In the genomic region with DNA sequence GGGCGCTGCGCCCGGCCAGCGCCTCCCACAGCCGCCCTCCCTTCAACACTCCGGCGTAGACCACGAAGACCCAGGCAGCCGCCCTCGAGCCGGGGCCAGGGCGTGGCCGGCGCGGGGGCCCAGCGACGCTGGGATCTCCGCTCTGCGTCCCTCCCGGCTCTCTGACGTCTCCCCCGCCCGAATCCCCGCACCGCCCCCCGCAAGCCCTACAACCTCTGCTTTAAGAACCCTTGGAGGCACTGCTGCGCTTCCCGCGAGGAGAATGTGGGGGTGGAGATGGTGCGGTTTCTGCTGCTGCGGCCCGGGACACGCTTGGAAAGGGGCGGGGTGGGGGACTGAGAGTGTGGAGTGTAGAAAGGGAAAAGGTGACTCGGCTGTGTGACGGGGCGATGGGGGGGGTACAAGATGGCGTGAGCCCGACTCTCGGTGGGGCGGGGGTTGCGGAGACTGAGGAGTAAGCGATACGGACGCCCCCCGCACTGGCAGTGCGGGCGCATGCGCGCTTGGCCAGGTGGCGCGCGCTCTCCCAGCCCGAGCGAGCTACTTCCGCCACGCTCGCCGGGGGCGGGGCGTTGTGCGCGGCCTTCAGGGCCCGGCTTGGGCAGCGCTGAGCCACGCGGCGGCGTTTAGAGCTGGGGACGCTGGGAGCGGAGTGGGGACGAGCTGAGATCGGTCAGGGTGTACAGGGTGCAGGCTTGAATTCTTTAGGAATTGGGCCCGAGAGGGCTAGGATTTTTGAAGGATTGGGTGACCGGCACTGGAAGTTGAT, we compare ENCODE assay signal across 1 cellular context.
TF ChIP-seq lines count a peak whose summit lies in the region.

Gene SUPT3H (minus strand): TSS at position 380 of the 769 bp plus-strand sequence.

TF ChIP-seq in HepG2, 621 proteins besides CTCF, POLR2A, EP300 and RAD21 (continued from another document and continues in another):
- TF ChIP-seq, protein P1, sequence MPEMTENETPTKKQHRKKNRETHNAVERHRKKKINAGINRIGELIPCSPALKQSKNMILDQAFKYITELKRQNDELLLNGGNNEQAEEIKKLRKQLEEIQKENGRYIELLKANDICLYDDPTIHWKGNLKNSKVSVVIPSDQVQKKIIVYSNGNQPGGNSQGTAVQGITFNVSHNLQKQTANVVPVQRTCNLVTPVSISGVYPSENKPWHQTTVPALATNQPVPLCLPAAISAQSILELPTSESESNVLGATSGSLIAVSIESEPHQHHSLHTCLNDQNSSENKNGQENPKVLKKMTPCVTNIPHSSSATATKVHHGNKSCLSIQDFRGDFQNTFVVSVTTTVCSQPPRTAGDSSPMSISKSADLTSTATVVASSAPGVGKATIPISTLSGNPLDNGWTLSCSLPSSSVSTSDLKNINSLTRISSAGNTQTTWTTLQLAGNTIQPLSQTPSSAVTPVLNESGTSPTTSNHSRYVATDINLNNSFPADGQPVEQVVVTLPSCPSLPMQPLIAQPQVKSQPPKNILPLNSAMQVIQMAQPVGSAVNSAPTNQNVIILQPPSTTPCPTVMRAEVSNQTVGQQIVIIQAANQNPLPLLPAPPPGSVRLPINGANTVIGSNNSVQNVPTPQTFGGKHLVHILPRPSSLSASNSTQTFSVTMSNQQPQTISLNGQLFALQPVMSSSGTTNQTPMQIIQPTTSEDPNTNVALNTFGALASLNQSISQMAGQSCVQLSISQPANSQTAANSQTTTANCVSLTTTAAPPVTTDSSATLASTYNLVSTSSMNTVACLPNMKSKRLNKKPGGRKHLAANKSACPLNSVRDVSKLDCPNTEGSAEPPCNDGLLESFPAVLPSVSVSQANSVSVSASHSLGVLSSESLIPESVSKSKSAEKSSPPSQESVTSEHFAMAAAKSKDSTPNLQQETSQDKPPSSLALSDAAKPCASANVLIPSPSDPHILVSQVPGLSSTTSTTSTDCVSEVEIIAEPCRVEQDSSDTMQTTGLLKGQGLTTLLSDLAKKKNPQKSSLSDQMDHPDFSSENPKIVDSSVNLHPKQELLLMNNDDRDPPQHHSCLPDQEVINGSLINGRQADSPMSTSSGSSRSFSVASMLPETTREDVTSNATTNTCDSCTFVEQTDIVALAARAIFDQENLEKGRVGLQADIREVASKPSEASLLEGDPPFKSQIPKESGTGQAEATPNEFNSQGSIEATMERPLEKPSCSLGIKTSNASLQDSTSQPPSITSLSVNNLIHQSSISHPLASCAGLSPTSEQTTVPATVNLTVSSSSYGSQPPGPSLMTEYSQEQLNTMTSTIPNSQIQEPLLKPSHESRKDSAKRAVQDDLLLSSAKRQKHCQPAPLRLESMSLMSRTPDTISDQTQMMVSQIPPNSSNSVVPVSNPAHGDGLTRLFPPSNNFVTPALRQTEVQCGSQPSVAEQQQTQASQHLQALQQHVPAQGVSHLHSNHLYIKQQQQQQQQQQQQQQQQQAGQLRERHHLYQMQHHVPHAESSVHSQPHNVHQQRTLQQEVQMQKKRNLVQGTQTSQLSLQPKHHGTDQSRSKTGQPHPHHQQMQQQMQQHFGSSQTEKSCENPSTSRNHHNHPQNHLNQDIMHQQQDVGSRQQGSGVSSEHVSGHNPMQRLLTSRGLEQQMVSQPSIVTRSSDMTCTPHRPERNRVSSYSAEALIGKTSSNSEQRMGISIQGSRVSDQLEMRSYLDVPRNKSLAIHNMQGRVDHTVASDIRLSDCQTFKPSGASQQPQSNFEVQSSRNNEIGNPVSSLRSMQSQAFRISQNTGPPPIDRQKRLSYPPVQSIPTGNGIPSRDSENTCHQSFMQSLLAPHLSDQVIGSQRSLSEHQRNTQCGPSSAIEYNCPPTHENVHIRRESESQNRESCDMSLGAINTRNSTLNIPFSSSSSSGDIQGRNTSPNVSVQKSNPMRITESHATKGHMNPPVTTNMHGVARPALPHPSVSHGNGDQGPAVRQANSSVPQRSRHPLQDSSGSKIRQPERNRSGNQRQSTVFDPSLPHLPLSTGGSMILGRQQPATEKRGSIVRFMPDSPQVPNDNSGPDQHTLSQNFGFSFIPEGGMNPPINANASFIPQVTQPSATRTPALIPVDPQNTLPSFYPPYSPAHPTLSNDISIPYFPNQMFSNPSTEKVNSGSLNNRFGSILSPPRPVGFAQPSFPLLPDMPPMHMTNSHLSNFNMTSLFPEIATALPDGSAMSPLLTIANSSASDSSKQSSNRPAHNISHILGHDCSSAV (CRISPR knock-in tag; IDR thresholded peaks at IDR 0.05; ENCODE audit: borderline replicate concordance): no peak; the same call in 1 of the 2 replicates
- TF ChIP-seq HOMEZ (CRISPR knock-in tag; IDR thresholded peaks at IDR 0.05; ENCODE audit: low read depth) (peak; percentile 92), ZMYM2 (CRISPR knock-in tag; IDR thresholded peaks at IDR 0.05) (0 out of 2 replicates have a peak, but pooled peaks have one; percentile 23), NAIF1 (CRISPR knock-in tag; IDR thresholded peaks at IDR 0.05; ENCODE audit: borderline replicate concordance) (peak; percentile 97), SAFB2 (CRISPR knock-in tag; IDR thresholded peaks at IDR 0.05; ENCODE audit: borderline replicate concordance, low read depth) (peak; percentile 97; the same call in 1 of the 2 replicates), NR2C2 (CRISPR knock-in tag; IDR thresholded peaks at IDR 0.05; ENCODE audit: borderline replicate concordance) (peak; percentile 65), SNAPC2 (CRISPR knock-in tag; IDR thresholded peaks at IDR 0.05) (peak; percentile 98), ZNF563 (CRISPR knock-in tag; IDR thresholded peaks at IDR 0.05) (peak; percentile 89), NR3C1 (CRISPR knock-in tag; IDR thresholded peaks at IDR 0.05) (no peak), GPN1 (CRISPR knock-in tag; IDR thresholded peaks at IDR 0.05; ENCODE audit: borderline replicate concordance) (peak; percentile 73; the same call in 1 of the 2 replicates), ZNF484 (CRISPR knock-in tag; IDR thresholded peaks at IDR 0.05; ENCODE audit: borderline replicate concordance, low read depth) (no peak), SNAPC5 (CRISPR knock-in tag; IDR thresholded peaks at IDR 0.05; ENCODE audit: borderline replicate concordance) (0 out of 2 replicates have a peak, but pooled peaks have one; percentile 32), ZNF205 (CRISPR knock-in tag; IDR thresholded peaks at IDR 0.05) (peak; percentile 71; the same call in 1 of the 2 replicates), RARG (CRISPR knock-in tag; IDR thresholded peaks at IDR 0.05; ENCODE audit: low read depth) (no peak; the same call in 1 of the 2 replicates), ATF7-NPFF (CRISPR knock-in tag; IDR thresholded peaks at IDR 0.05; ENCODE audit: low read depth) (peak; percentile 93), ZNF343 (CRISPR knock-in tag; IDR thresholded peaks at IDR 0.05) (0 out of 2 replicates have a peak, but pooled peaks have one; percentile 24), ZNF501 (CRISPR knock-in tag; IDR thresholded peaks at IDR 0.05) (peak; percentile 95), JUNB (CRISPR knock-in tag; IDR thresholded peaks at IDR 0.05; ENCODE audit: borderline replicate concordance) (no peak), ZNF574 (CRISPR knock-in tag; IDR thresholded peaks at IDR 0.05) (peak; percentile 87), CCDC6 (CRISPR knock-in tag; IDR thresholded peaks at IDR 0.05) (peak; percentile 74; the same call in 1 of the 2 replicates), REXO4 (CRISPR knock-in tag; IDR thresholded peaks at IDR 0.05; ENCODE audit: borderline replicate concordance) (no peak), SMAD9 (CRISPR knock-in tag; IDR thresholded peaks at IDR 0.05) (0 out of 2 replicates have a peak, but pooled peaks have one; percentile 25), ZNF468 (CRISPR knock-in tag; IDR thresholded peaks at IDR 0.05) (no peak), ZNF3 (CRISPR knock-in tag; IDR thresholded peaks at IDR 0.05) (peak; percentile 75; the same call in 1 of the 2 replicates), PATZ1 (CRISPR knock-in tag; IDR thresholded peaks at IDR 0.05) (peak; percentile 98), CREBL2 (CRISPR knock-in tag; IDR thresholded peaks at IDR 0.05; ENCODE audit: borderline replicate concordance) (0 out of 2 replicates have a peak, but pooled peaks have one; percentile 57), GLI4 (CRISPR knock-in tag; IDR thresholded peaks at IDR 0.05; ENCODE audit: borderline replicate concordance) (no peak), TSC22D2 (CRISPR knock-in tag; IDR thresholded peaks at IDR 0.05; ENCODE audit: borderline replicate concordance) (0 out of 2 replicates have a peak, but pooled peaks have one; percentile 49), ZNF773 (CRISPR knock-in tag; IDR thresholded peaks at IDR 0.05; ENCODE audit: borderline replicate concordance) (peak; percentile 72; the same call in 1 of the 2 replicates), ZFP36 (IDR thresholded peaks at IDR 0.05; ENCODE audit: borderline replicate concordance, low read depth, low read length, partially characterized antibody) (peak; percentile 43)
- TF ChIP-seq, protein P2, sequence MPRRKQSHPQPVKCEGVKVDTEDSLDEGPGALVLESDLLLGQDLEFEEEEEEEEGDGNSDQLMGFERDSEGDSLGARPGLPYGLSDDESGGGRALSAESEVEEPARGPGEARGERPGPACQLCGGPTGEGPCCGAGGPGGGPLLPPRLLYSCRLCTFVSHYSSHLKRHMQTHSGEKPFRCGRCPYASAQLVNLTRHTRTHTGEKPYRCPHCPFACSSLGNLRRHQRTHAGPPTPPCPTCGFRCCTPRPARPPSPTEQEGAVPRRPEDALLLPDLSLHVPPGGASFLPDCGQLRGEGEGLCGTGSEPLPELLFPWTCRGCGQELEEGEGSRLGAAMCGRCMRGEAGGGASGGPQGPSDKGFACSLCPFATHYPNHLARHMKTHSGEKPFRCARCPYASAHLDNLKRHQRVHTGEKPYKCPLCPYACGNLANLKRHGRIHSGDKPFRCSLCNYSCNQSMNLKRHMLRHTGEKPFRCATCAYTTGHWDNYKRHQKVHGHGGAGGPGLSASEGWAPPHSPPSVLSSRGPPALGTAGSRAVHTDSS (CRISPR knock-in tag; conservative IDR thresholded peaks at IDR 0.05): no peak
- TF ChIP-seq, protein P3, sequence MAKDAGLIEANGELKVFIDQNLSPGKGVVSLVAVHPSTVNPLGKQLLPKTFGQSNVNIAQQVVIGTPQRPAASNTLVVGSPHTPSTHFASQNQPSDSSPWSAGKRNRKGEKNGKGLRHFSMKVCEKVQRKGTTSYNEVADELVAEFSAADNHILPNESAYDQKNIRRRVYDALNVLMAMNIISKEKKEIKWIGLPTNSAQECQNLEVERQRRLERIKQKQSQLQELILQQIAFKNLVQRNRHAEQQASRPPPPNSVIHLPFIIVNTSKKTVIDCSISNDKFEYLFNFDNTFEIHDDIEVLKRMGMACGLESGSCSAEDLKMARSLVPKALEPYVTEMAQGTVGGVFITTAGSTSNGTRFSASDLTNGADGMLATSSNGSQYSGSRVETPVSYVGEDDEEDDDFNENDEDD (CRISPR knock-in tag; IDR thresholded peaks at IDR 0.05; ENCODE audit: borderline replicate concordance): peak; percentile 88; the same call in 1 of the 2 replicates
- TF ChIP-seq, protein P4, sequence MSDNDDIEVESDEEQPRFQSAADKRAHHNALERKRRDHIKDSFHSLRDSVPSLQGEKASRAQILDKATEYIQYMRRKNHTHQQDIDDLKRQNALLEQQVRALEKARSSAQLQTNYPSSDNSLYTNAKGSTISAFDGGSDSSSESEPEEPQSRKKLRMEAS (IDR thresholded peaks at IDR 0.05): peak; percentile 97
- TF ChIP-seq, protein P5, sequence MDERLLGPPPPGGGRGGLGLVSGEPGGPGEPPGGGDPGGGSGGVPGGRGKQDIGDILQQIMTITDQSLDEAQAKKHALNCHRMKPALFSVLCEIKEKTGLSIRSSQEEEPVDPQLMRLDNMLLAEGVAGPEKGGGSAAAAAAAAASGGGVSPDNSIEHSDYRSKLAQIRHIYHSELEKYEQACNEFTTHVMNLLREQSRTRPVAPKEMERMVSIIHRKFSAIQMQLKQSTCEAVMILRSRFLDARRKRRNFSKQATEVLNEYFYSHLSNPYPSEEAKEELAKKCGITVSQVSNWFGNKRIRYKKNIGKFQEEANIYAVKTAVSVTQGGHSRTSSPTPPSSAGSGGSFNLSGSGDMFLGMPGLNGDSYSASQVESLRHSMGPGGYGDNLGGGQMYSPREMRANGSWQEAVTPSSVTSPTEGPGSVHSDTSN (CRISPR knock-in tag; IDR thresholded peaks at IDR 0.05): no peak
